ENCODE assay signal across 14 cellular contexts in the genomic region with DNA sequence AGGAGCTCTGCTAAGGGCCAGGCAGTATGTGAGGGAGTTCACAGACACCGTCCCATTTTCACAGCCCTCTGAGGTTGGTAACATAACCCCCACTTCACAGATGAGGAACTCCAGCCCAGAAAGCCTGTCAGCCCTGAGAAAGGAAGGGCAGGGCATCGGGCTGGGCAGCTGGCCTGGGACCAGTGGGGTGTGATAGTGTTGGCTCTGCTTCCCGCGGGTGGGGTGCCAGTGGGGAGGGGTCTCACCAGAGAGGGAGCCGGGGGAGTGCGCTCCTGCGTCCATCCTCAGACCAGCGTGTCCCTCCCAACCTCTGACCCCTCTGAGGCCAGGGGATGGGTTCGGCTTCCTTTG. TPM values are rescaled to one million over a fixed set of nuclear protein-coding genes. Genes with fewer than 3 reads are reported as not detected.
DNase-seq lines count a peak whose midpoint lies in the region; ATAC-seq and TF ChIP-seq lines count a peak whose summit lies in the region.
"Had no signal": no experiment of that assay in that cellular context is flagged by ENCODE, and none has a peak within 500 bp of the region (broad histone marks: within the 10 kb centered on the region; RNA-seq: fewer than 3 reads in every experiment).

No MANE protein-coding gene starts in this region.

- no peak overlapping the region for H4K12ac ChIP-seq in trophoblast cell (ENCODE audit: low read depth, low read length)

- H3K27me3 ChIP-seq in gastroesophageal sphincter: no peaks in the 10 kb centered on the region
- no peaks in the 10 kb centered on the region for H3K27me3 ChIP-seq in trophoblast cell (ENCODE audit: insufficient read depth, low read length)
- H3K27me3 ChIP-seq: MG63 had no signal

- no peak overlapping the region for H2AK5ac ChIP-seq in trophoblast cell (ENCODE audit: low read length)

- peak overlapping the region; percentile 13 for H2BK120ac ChIP-seq in trophoblast cell (ENCODE audit: insufficient read depth, low read length, poor library complexity)

- peaks cover 26% of the 10 kb centered on the region for H3K79me1 ChIP-seq in trophoblast cell (ENCODE audit: low read length)

- H3K27me3 Mint-ChIP-seq in natural killer cell treated with Interleukin-12 subunit alpha and Interleukin-12 subunit beta and Interleukin-15 and Interleukin-18, amount 100 ng/mL, for 72 hours: no peaks in the 10 kb centered on the region
- H3K27me3 Mint-ChIP-seq in natural killer cell (ENCODE audit: low read depth in 2 of 2): no peaks in the 10 kb centered on the region
- no peaks in the 10 kb centered on the region for H3K27me3 Mint-ChIP-seq in activated CD8-positive, alpha-beta memory T cell treated with anti-CD3 and anti-CD28 coated beads, Interleukin-2, amount 10 ng/mL, durations not matched to agents 7 days and 5 days

- ATAC-seq in natural killer cell treated with Interleukin-12 subunit alpha and Interleukin-12 subunit beta and Interleukin-15 and Interleukin-18, amount 100 ng/mL, for 72 hours: no peak
- ATAC-seq in natural killer cell: no peak
- ATAC-seq in gastroesophageal sphincter: no peak
- ATAC-seq in activated CD8-positive, alpha-beta memory T cell treated with anti-CD3 and anti-CD28 coated beads, Interleukin-2, amount 10 ng/mL, durations not matched to agents 7 days and 5 days: no peak
- no peak for ATAC-seq in GM21360 (IDR thresholded peaks at IDR 0.05; ENCODE audit: unreplicated experiment)

- no peak overlapping the region for H3K4me3 Mint-ChIP-seq in natural killer cell treated with Interleukin-12 subunit alpha and Interleukin-12 subunit beta and Interleukin-15 and Interleukin-18, amount 100 ng/mL, for 72 hours
- no peak overlapping the region for H3K4me3 Mint-ChIP-seq in natural killer cell
- H3K4me3 Mint-ChIP-seq in activated CD8-positive, alpha-beta memory T cell treated with anti-CD3 and anti-CD28 coated beads, Interleukin-2, amount 10 ng/mL, durations not matched to agents 7 days and 5 days: no peak overlapping the region

- no peak for TF ChIP-seq POLR2A in gastroesophageal sphincter (IDR thresholded peaks at IDR 0.05)

- peaks cover 0 to 3% of the 10 kb centered on the region in 2 donors for H3K4me1 Mint-ChIP-seq in natural killer cell treated with Interleukin-12 subunit alpha and Interleukin-12 subunit beta and Interleukin-15 and Interleukin-18, amount 100 ng/mL, for 72 hours (ENCODE audit: low read depth in 2 of 2)
- peaks cover 0 to 10% of the 10 kb centered on the region in 2 donors for H3K4me1 Mint-ChIP-seq in natural killer cell
- no peaks in the 10 kb centered on the region for H3K4me1 Mint-ChIP-seq in activated CD8-positive, alpha-beta memory T cell treated with anti-CD3 and anti-CD28 coated beads, Interleukin-2, amount 10 ng/mL, durations not matched to agents 7 days and 5 days

- no peaks in the 10 kb centered on the region for H3K9me3 Mint-ChIP-seq in natural killer cell treated with Interleukin-12 subunit alpha and Interleukin-12 subunit beta and Interleukin-15 and Interleukin-18, amount 100 ng/mL, for 72 hours
- H3K9me3 Mint-ChIP-seq in natural killer cell: no peaks in the 10 kb centered on the region
- no peaks in the 10 kb centered on the region for H3K9me3 Mint-ChIP-seq in activated CD8-positive, alpha-beta memory T cell treated with anti-CD3 and anti-CD28 coated beads, Interleukin-2, amount 10 ng/mL, durations not matched to agents 7 days and 5 days (ENCODE audit: low read depth)

- peak; percentile 44 for DNase-seq in natural killer cell treated with Interleukin-12 subunit alpha and Interleukin-12 subunit beta and Interleukin-15 and Interleukin-18, amount 100 ng/mL, for 72 hours (ENCODE audit: low spot score)
- no peak for DNase-seq in natural killer cell
- no peak for DNase-seq in trophoblast cell
- DNase-seq in DMS 273 treated with DMSO at 0.1 percent for 48 hours (lab: John Stamatoyannopoulos, UW): no peak
- no peak for DNase-seq in activated effector memory CD4-positive, alpha-beta T cell treated with anti-CD3 and anti-CD28 coated beads, Interleukin-2, amount 50 U/mL, for 16 hours
- DNase-seq in activated CD8-positive, alpha-beta memory T cell treated with anti-CD3 and anti-CD28 coated beads, Interleukin-2, amount 10 ng/mL, durations not matched to agents 7 days and 5 days: no peak
- DNase-seq: activated T-cell treated with anti-CD3 and anti-CD28 coated beads, Interleukin-2, amount 50 U/mL, for 1 hour; cortex of kidney; HCEC 1CT; MG63; NCI-H345; RPMI8226 had no signal

- TF ChIP-seq CTCF in natural killer cell (IDR thresholded peaks at IDR 0.05) (no peak), gastroesophageal sphincter (IDR thresholded peaks at IDR 0.05) (no peak)

- CTCF ChIA-PET in activated CD8-positive, alpha-beta memory T cell treated with anti-CD3 and anti-CD28 coated beads, Interleukin-2, amount 10 ng/mL, durations not matched to agents 7 days and 5 days (lab: Charles Lee): interaction anchor here (0.5 to 1.7 kb wide), 3 partner anchors 18 to 21 kb away, joined by 3 to 4 read pairs (median 3); no protein-coding TSS in a partner anchor

- H3K9ac ChIP-seq in trophoblast cell (ENCODE audit: low read length): peak overlapping the region; percentile 9

- H2BK12ac ChIP-seq in trophoblast cell (ENCODE audit: low read length): no peak overlapping the region

- H3K36me3 ChIP-seq in gastroesophageal sphincter (peaks cover 0 to 47% of the 10 kb centered on the region in 2 donors), trophoblast cell (ENCODE audit: control insufficient read depth in 1 of 2, insufficient read depth in 2 of 2, low read length in 2 of 2) (peaks cover 48 to 49% of the 10 kb centered on the region in 2 experiments)
- H3K36me3 ChIP-seq: MG63 had no signal

- peak overlapping the region; percentile 97 for H3K4ac ChIP-seq in trophoblast cell (ENCODE audit: low read depth, low read length)

- no peak overlapping the region for H4K91ac ChIP-seq in trophoblast cell (ENCODE audit: low read depth, low read length)

- peaks cover 6% of the 10 kb centered on the region for H3K36me3 Mint-ChIP-seq in natural killer cell treated with Interleukin-12 subunit alpha and Interleukin-12 subunit beta and Interleukin-15 and Interleukin-18, amount 100 ng/mL, for 72 hours
- H3K36me3 Mint-ChIP-seq in natural killer cell: peaks cover 8% of the 10 kb centered on the region
- H3K36me3 Mint-ChIP-seq in activated CD8-positive, alpha-beta memory T cell treated with anti-CD3 and anti-CD28 coated beads, Interleukin-2, amount 10 ng/mL, durations not matched to agents 7 days and 5 days: peaks cover 7% of the 10 kb centered on the region

- H2BK5ac ChIP-seq in trophoblast cell (ENCODE audit: low read depth, low read length, poor library complexity): peak overlapping the region; percentile 10

- no peak overlapping the region for H3K23ac ChIP-seq in trophoblast cell (ENCODE audit: low read length)

- H3K4me3 ChIP-seq in gastroesophageal sphincter (peak overlapping the region; percentile 73 to 80), trophoblast cell (ENCODE audit: low read depth, low read length) (peak overlapping the region; percentile 27)
- H3K4me3 ChIP-seq: MG63 had no signal

- H3K79me2 ChIP-seq in trophoblast cell (ENCODE audit: control insufficient read depth, insufficient read depth, low read length, poor library complexity): peaks cover 40% of the 10 kb centered on the region

- peak overlapping the region; percentile 13 for H3K14ac ChIP-seq in trophoblast cell (ENCODE audit: low read length)

- WGBS in gastroesophageal sphincter (ENCODE audit: low coverage in 1 of 2), 2 donors: 20% methylated on average over 1 of the region's 9 CpGs; no CpG with 5 or more reads in 1 of the 2 donors
- WGBS in trophoblast cell (ENCODE audit: extremely low coverage, insufficient coverage, insufficient read length): no CpG with 5 or more reads among the region's 9 CpGs

- H3K4me2 ChIP-seq in trophoblast cell (ENCODE audit: low read length): peak overlapping the region; percentile 82

- no peak overlapping the region for H4K8ac ChIP-seq in trophoblast cell (ENCODE audit: low read depth, low read length)

- H2AFZ ChIP-seq in trophoblast cell (ENCODE audit: insufficient read depth, low read length, poor library complexity): no peak overlapping the region

- intact Hi-C loops in natural killer cell (cut with micrococcal nuclease): no loop called here

- no peak for TF ChIP-seq EP300 in gastroesophageal sphincter (IDR thresholded peaks at IDR 0.05)

- H3K4me1 ChIP-seq in gastroesophageal sphincter: peaks cover 0 to 84% (median 12%) of the 10 kb centered on the region in 3 donors
- H3K4me1 ChIP-seq in trophoblast cell (ENCODE audit: control insufficient read depth in 1 of 2, insufficient read depth in 2 of 2, low read length in 2 of 2): peaks cover 54 to 60% of the 10 kb centered on the region in 2 experiments

- no peak overlapping the region for H3K27ac Mint-ChIP-seq in natural killer cell treated with Interleukin-12 subunit alpha and Interleukin-12 subunit beta and Interleukin-15 and Interleukin-18, amount 100 ng/mL, for 72 hours
- no peak overlapping the region for H3K27ac Mint-ChIP-seq in natural killer cell
- H3K27ac Mint-ChIP-seq in activated CD8-positive, alpha-beta memory T cell treated with anti-CD3 and anti-CD28 coated beads, Interleukin-2, amount 10 ng/mL, durations not matched to agents 7 days and 5 days: no peak overlapping the region

- H3K18ac ChIP-seq in trophoblast cell (ENCODE audit: low read length): peak overlapping the region; percentile 15

- H3K9me3 ChIP-seq in gastroesophageal sphincter (no peaks in the 10 kb centered on the region), trophoblast cell (ENCODE audit: insufficient read depth, low read depth, low read length) (no peaks in the 10 kb centered on the region)
- H3K9me3 ChIP-seq: MG63 had no signal

- peak overlapping the region; percentile 97 to 99 (median 97) for H3K27ac ChIP-seq in gastroesophageal sphincter
- H3K27ac ChIP-seq in trophoblast cell (ENCODE audit: low read depth, low read length): peak overlapping the region; percentile 36

RNA-seq across cellular contexts. Expression of a gene that starts 2.3 kb away (rescaled TPM):
- total RNA-seq in natural killer cell treated with Interleukin-12 subunit alpha and Interleukin-12 subunit beta and Interleukin-15 and Interleukin-18, amount 100 ng/mL, for 72 hours: 1 to 10 TPM; 4.8 to 7.4 TPM
- total RNA-seq in natural killer cell (10 to 100 TPM in 1 of 3 donors, 1 to 10 TPM in 2; 8.2 to 18.0 (median 8.3) TPM), gastroesophageal sphincter (over 10,000 TPM; 10,394 to 14,194 (median 13,050) TPM)
- 876 and 888 TPM in 2 replicates for polyA plus RNA-seq in trophoblast cell (2013)
- 1 to 10 TPM; 2.3 to 2.7 TPM for total RNA-seq in activated CD8-positive, alpha-beta memory T cell treated with anti-CD3 and anti-CD28 coated beads, Interleukin-2, amount 10 ng/mL, durations not matched to agents 7 days and 5 days

RNA-seq across cellular contexts. Expression of a gene that starts 22.9 kb away (rescaled TPM):
- total RNA-seq in natural killer cell treated with Interleukin-12 subunit alpha and Interleukin-12 subunit beta and Interleukin-15 and Interleukin-18, amount 100 ng/mL, for 72 hours: 10 to 100 TPM; 23.1 to 30.3 TPM
- total RNA-seq in natural killer cell: 100 to 1,000 TPM in 1 of 3 donors, 10 to 100 TPM in 2; 80.0 to 111 (median 82.0) TPM
- total RNA-seq in gastroesophageal sphincter: 10 to 100 TPM; 15.3 to 50.1 (median 33.6) TPM
- polyA plus RNA-seq in trophoblast cell (2013): 23.4 and 25.7 TPM in 2 replicates
- 10 to 100 TPM; 18.9 to 21.3 TPM for total RNA-seq in activated CD8-positive, alpha-beta memory T cell treated with anti-CD3 and anti-CD28 coated beads, Interleukin-2, amount 10 ng/mL, durations not matched to agents 7 days and 5 days

RNA-seq across cellular contexts. Expression of a gene that starts 30.4 kb away (rescaled TPM):
- 100 to 1,000 TPM; 140 to 206 TPM for total RNA-seq in natural killer cell treated with Interleukin-12 subunit alpha and Interleukin-12 subunit beta and Interleukin-15 and Interleukin-18, amount 100 ng/mL, for 72 hours
- total RNA-seq in natural killer cell: 100 to 1,000 TPM; 397 to 471 (median 441) TPM
- total RNA-seq in gastroesophageal sphincter: 10 to 100 TPM; 28.9 to 40.5 (median 35.3) TPM
- polyA plus RNA-seq in trophoblast cell (2013): 23.8 TPM in 2 replicates
- 100 to 1,000 TPM; 121 to 140 TPM for total RNA-seq in activated CD8-positive, alpha-beta memory T cell treated with anti-CD3 and anti-CD28 coated beads, Interleukin-2, amount 10 ng/mL, durations not matched to agents 7 days and 5 days

RNA-seq across cellular contexts. Expression of a gene that starts 31.0 kb away (rescaled TPM):
- total RNA-seq in natural killer cell treated with Interleukin-12 subunit alpha and Interleukin-12 subunit beta and Interleukin-15 and Interleukin-18, amount 100 ng/mL, for 72 hours: 10 to 100 TPM; 18.9 to 21.6 TPM
- total RNA-seq in natural killer cell: 10 to 100 TPM; 13.7 to 20.7 (median 17.3) TPM
- 10 to 100 TPM; 14.8 to 21.2 (median 17.4) TPM for total RNA-seq in gastroesophageal sphincter
- 16.0 and 17.7 TPM in 2 replicates for polyA plus RNA-seq in trophoblast cell (2013)
- total RNA-seq in activated CD8-positive, alpha-beta memory T cell treated with anti-CD3 and anti-CD28 coated beads, Interleukin-2, amount 10 ng/mL, durations not matched to agents 7 days and 5 days: 10 to 100 TPM; 18.5 to 20.5 TPM

RNA-seq across cellular contexts. Expression of a gene that starts 57.4 kb away (rescaled TPM):
- total RNA-seq in natural killer cell treated with Interleukin-12 subunit alpha and Interleukin-12 subunit beta and Interleukin-15 and Interleukin-18, amount 100 ng/mL, for 72 hours: 10 to 100 TPM; 60.6 to 76.7 TPM
- total RNA-seq in natural killer cell (10 to 100 TPM; 46.1 to 71.0 (median 58.8) TPM), gastroesophageal sphincter (10 to 100 TPM; 50.3 to 82.3 (median 63.2) TPM)
- 59.1 and 59.3 TPM in 2 replicates for polyA plus RNA-seq in trophoblast cell (2013)
- total RNA-seq in activated CD8-positive, alpha-beta memory T cell treated with anti-CD3 and anti-CD28 coated beads, Interleukin-2, amount 10 ng/mL, durations not matched to agents 7 days and 5 days: 10 to 100 TPM; 54.5 to 66.4 TPM

Comparison
In these comparisons a context has a peak if more than half of its experiments do, and no peak if none do; other contexts are left out.
1. RNA of a gene that starts 2.3 kb away (total RNA-seq): 10,394 to 14,194 TPM in gastroesophageal sphincter; 8.2 to 18.0 TPM in natural killer cell, 4.8 to 7.4 TPM in natural killer cell treated with Interleukin-12 subunit alpha and Interleukin-12 subunit beta and Interleukin-15 and Interleukin-18, amount 100 ng/mL, for 72 hours and 2.3 to 2.7 TPM in activated CD8-positive, alpha-beta memory T cell treated with anti-CD3 and anti-CD28 coated beads, Interleukin-2, amount 10 ng/mL, durations not matched to agents 7 days and 5 days; every median in the first group is over 100 times any median in the second.